ENCODE assay signal across 1 cellular context in the genomic region with DNA sequence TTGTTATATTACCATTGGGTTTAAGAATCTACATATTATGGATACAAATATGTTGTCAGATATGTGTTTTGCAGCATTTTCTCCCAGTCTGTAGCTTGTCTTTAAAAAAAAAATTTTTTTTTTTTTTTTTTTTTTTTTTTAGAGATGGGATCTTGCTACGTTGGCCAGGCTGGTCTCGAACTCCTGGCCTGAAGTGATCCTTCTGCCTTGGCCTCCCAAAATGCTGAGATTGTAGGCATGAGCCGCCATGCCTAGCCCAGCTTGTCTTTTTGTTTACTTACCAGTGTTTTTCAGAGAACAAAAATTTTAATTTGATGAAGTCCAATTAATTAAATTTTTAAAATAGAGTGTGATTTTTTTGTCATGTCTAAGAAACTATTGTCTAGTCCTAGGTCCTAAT.
TF ChIP-seq lines count a peak whose summit lies in the region.

No MANE protein-coding gene starts in this region.

TF ChIP-seq in endothelial cell of umbilical vein, 7 proteins besides CTCF, POLR2A, EP300 and RAD21:
- no peak for TF ChIP-seq GATA2 (IDR thresholded peaks at IDR 0.05; ENCODE audit: insufficient read depth, insufficient read length, low read depth, low read length)
- TF ChIP-seq, protein P1, sequence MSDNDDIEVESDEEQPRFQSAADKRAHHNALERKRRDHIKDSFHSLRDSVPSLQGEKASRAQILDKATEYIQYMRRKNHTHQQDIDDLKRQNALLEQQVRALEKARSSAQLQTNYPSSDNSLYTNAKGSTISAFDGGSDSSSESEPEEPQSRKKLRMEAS (IDR thresholded peaks at IDR 0.05; ENCODE audit: insufficient read depth, insufficient read length): no peak
- TF ChIP-seq EZH2 (IDR thresholded peaks at IDR 0.05; ENCODE audit: borderline replicate concordance, low read depth, low read length, severe bottlenecking): no peak
- no peak for TF ChIP-seq FOS (IDR thresholded peaks at IDR 0.05; ENCODE audit: borderline replicate concordance, insufficient read depth, low read length)
- no peak for TF ChIP-seq MYC (IDR thresholded peaks at IDR 0.05; ENCODE audit: low read depth, low read length)
- TF ChIP-seq JUN (IDR thresholded peaks at IDR 0.05; ENCODE audit: borderline replicate concordance, insufficient read depth, insufficient read length, low read depth): no peak
- TF ChIP-seq POLR2AphosphoS5 (IDR thresholded peaks at IDR 0.05; ENCODE audit: insufficient read depth, low read depth, low read length): no peak
